Comparison of ENCODE assay signal across 8 cellular contexts in the genomic region with DNA sequence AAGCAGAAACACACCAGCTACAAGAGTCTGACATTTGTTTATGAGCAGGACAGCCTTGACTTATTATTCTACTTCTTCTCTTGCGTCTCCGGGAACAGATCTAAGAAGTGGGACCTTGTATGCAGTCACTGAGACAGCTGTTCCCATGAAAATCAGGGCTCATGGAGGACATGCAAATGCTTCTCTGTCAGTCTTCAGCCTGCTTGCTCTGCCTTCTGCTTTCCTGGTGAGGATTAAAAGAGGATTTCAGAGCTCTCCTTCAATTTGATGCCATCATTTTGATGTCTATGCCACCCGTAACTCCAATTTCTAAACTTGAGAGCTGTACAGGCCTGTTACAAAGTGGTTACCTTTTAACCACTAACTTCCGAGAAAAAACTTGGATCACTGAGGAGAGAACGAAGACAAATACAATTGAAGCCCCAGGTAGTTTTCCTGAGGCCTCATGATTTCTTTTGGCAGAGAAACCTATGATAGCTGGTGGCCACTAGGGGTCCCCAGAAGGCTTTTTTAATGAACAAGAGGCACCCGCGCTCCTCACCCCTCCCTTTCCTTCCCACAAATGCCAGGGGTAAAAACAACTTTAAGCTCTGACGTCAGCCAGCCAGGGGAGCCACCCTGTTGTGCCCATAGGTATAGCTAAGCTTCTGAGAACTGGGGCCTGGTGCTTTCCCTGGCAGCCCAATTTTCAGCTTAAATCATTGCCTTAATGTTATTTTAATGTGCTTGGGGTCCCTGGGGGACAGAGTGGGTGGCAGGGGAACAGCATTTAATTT.
A peak's percentile ranks its signal among the peaks of the same experiment; 100 is the strongest.
DNase-seq lines count a peak whose midpoint lies in the region; ATAC-seq and TF ChIP-seq lines count a peak whose summit lies in the region.

No MANE protein-coding gene starts in this region.

- TF ChIP-seq RAD21 in IMR-90 (IDR thresholded peaks at IDR 0.05; ENCODE audit: low read length), result peak; percentile 76

- CTCF ChIA-PET in IMR-90 (lab: Yijun Ruan, JAX), result interaction anchor here (0.5 to 1.4 kb wide), 19 partner anchors 10 to 1778 kb away, joined by 3 to 12 read pairs (median 3); no protein-coding TSS in a partner anchor

- 0 out of 2 replicates have a peak overlapping the region, but pooled peaks have one; percentile 6 for H2BK120ac ChIP-seq in IMR-90 (ENCODE audit: low read depth, low read length)

- DNase-seq in DMS153 treated with DMSO at 0.1 percent for 48 hours (lab: John Stamatoyannopoulos, UW; ENCODE audit: unreplicated experiment) (peak; percentile 75), IMR-90 (peak; percentile 82), activated T-cell treated with anti-CD3 and anti-CD28 coated beads for 48 hours (ENCODE audit: low read depth) (peak; percentile 69), esophagus squamous epithelium (lab: John Stamatoyannopoulos, UW) (peak; percentile 5), natural killer cell (peak; percentile 64)

- H2AFZ ChIP-seq in IMR-90 (replicated peaks; ENCODE audit: low read length, poor library complexity) (peak overlapping the region; percentile 71), OCI-LY3 (ENCODE audit: low read depth, low read length) (peak overlapping the region; percentile 73; the same call in 1 of the 2 replicates)

- H3K27me3 Mint-ChIP-seq in natural killer cell (ENCODE audit: low read depth in 2 of 2), result peaks cover 0 to 8% of the 10 kb centered on the region in 2 donors
- no peaks in the 10 kb centered on the region for H3K27me3 Mint-ChIP-seq in stimulated activated memory B cell treated with anti-CD40 and anti-IgM and Interleukin-4, amounts not matched to agents 10 μg/mL and 1 μg/mL and 100 μg/mL, for 72 hours

- peak overlapping the region; percentile 41 to 48; a peak in 3 of 4 replicates for H4K8ac ChIP-seq in IMR-90 (ENCODE audit: low read depth in 2 of 2, low read length in 2 of 2)

- H3K18ac ChIP-seq in IMR-90 (ENCODE audit: low read depth, low read length), result peak overlapping the region; percentile 45

- no peak for TF ChIP-seq POLR2A in IMR-90 (IDR thresholded peaks at IDR 0.05; ENCODE audit: low read depth, low read length)
- no peak for TF ChIP-seq POLR2A in esophagus squamous epithelium (IDR thresholded peaks at IDR 0.05)

- TF ChIP-seq CTCF in IMR-90 (conservative IDR thresholded peaks at IDR 0.05; ENCODE audit: low read depth, low read length) (peak; percentile 78), OCI-LY3 (IDR thresholded peaks at IDR 0.05; ENCODE audit: low read depth, low read length) (peak; percentile 84), esophagus squamous epithelium (IDR thresholded peaks at IDR 0.05) (peak; percentile 72 to 84 (median 76)), natural killer cell (IDR thresholded peaks at IDR 0.05) (peak; percentile 88)

- no peak overlapping the region for H3K23ac ChIP-seq in IMR-90 (ENCODE audit: low read depth, low read length)

- no peak overlapping the region for H3K4ac ChIP-seq in IMR-90 (ENCODE audit: low read depth, low read length)

- intact Hi-C loops in IMR-90 (cut with micrococcal nuclease) (loop anchor here (1.0 to 10.0 kb wide), 2 partner anchors 1254 to 1642 kb away; a partner anchor contains a TSS), esophagus squamous epithelium (cut with DNase I) (no loop called here), natural killer cell (cut with micrococcal nuclease) (loop anchor here (1.0 to 10.0 kb wide), 3 partner anchors 528 to 1637 kb away; a partner anchor contains a TSS)

- H3K56ac ChIP-seq in IMR-90 (ENCODE audit: extremely low read depth, insufficient read depth, low read length), result no peak overlapping the region

- ATAC-seq in GM21717 (IDR thresholded peaks at IDR 0.05; ENCODE audit: unreplicated experiment) (peak; percentile 86), IMR-90 (ENCODE audit: low read depth) (peak; percentile 87), natural killer cell (peak; percentile 97 to 98 (median 97))
- peak; percentile 99 for ATAC-seq in stimulated activated memory B cell treated with anti-CD40 and anti-IgM and Interleukin-4, amounts not matched to agents 10 μg/mL and 1 μg/mL and 100 μg/mL, for 72 hours

- H2BK15ac ChIP-seq in IMR-90 (ENCODE audit: low read depth, low read length), result no peak overlapping the region

- no peaks in the 10 kb centered on the region for H3K9me1 ChIP-seq in IMR-90 (ENCODE audit: insufficient read depth, low read length)

- H3K9me3 ChIP-seq in IMR-90 (ENCODE audit: control insufficient read depth, insufficient read depth, low read length) (no peaks in the 10 kb centered on the region), OCI-LY3 (ENCODE audit: insufficient read depth, low read length) (no peaks in the 10 kb centered on the region), esophagus squamous epithelium (no peaks in the 10 kb centered on the region)

- H3K36me3 Mint-ChIP-seq in natural killer cell, result no peaks in the 10 kb centered on the region
- H3K36me3 Mint-ChIP-seq in stimulated activated memory B cell treated with anti-CD40 and anti-IgM and Interleukin-4, amounts not matched to agents 10 μg/mL and 1 μg/mL and 100 μg/mL, for 72 hours, result no peaks in the 10 kb centered on the region

- WGBS in IMR-90 (ENCODE audit: extremely low coverage in 2 of 2, insufficient read length in 1 of 2), 2 experiments, result 71% methylated on average over 1 of the region's 8 CpGs; no CpG with 5 or more reads in 1 of the 2 experiments
- 27 to 41% methylated on average over 5 to 8 of the region's 8 CpGs for WGBS in esophagus squamous epithelium, 2 donors

- H3K9ac ChIP-seq in IMR-90 (ENCODE audit: low read depth, low read length) (no peak overlapping the region), OCI-LY3 (ENCODE audit: low read length) (no peak overlapping the region)

- H3K4me1 ChIP-seq in IMR-90 (ENCODE audit: control insufficient read depth, insufficient read depth, low read length), result peaks cover 3% of the 10 kb centered on the region
- H3K4me1 ChIP-seq in OCI-LY3 (ENCODE audit: low read length), result peaks cover 40% of the 10 kb centered on the region
- H3K4me1 ChIP-seq in esophagus squamous epithelium, result peaks cover 0 to 17% (median 12%) of the 10 kb centered on the region in 3 donors

- in situ Hi-C loops in IMR-90 (cut with MboI; ENCODE audit: low sequenced_read_pairs), result no loop called here

- peak overlapping the region; percentile 4; the same call in 1 of the 2 replicates for H4K91ac ChIP-seq in IMR-90 (ENCODE audit: insufficient read depth, low read depth, low read length)

- no peak overlapping the region for H2AK5ac ChIP-seq in IMR-90 (ENCODE audit: low read depth, low read length)

- no peak overlapping the region for H3K27ac ChIP-seq in IMR-90 (ENCODE audit: insufficient read depth, low read length)
- no peak overlapping the region for H3K27ac ChIP-seq in OCI-LY3 (ENCODE audit: low read length)
- H3K27ac ChIP-seq in esophagus squamous epithelium, result peak overlapping the region in 2 of 4 donors; percentile 43 to 54

- H4K20me1 ChIP-seq in IMR-90 (ENCODE audit: insufficient read depth, low read length), result no peaks in the 10 kb centered on the region
- no peaks in the 10 kb centered on the region for H4K20me1 ChIP-seq in OCI-LY3 (ENCODE audit: insufficient read depth, low read length)

- H4K5ac ChIP-seq in IMR-90 (ENCODE audit: low read depth, low read length), result no peak overlapping the region; the same call in 1 of the 2 replicates

- H3K4me3 Mint-ChIP-seq in natural killer cell, result no peak overlapping the region
- no peak overlapping the region for H3K4me3 Mint-ChIP-seq in stimulated activated memory B cell treated with anti-CD40 and anti-IgM and Interleukin-4, amounts not matched to agents 10 μg/mL and 1 μg/mL and 100 μg/mL, for 72 hours

- H3K27ac Mint-ChIP-seq in natural killer cell, result peak overlapping the region; percentile 64 to 89
- peak overlapping the region; percentile 35 for H3K27ac Mint-ChIP-seq in stimulated activated memory B cell treated with anti-CD40 and anti-IgM and Interleukin-4, amounts not matched to agents 10 μg/mL and 1 μg/mL and 100 μg/mL, for 72 hours

- no peaks in the 10 kb centered on the region for H3K79me2 ChIP-seq in OCI-LY3 (ENCODE audit: low read length)

- no peak overlapping the region for H2AK9ac ChIP-seq in IMR-90 (replicated peaks; ENCODE audit: low read depth, low read length, poor library complexity)

- H3K9me3 Mint-ChIP-seq in natural killer cell, result no peaks in the 10 kb centered on the region
- no peaks in the 10 kb centered on the region for H3K9me3 Mint-ChIP-seq in stimulated activated memory B cell treated with anti-CD40 and anti-IgM and Interleukin-4, amounts not matched to agents 10 μg/mL and 1 μg/mL and 100 μg/mL, for 72 hours

- peaks cover 18 to 26% of the 10 kb centered on the region in 2 donors for H3K4me1 Mint-ChIP-seq in natural killer cell
- peaks cover 33% of the 10 kb centered on the region for H3K4me1 Mint-ChIP-seq in stimulated activated memory B cell treated with anti-CD40 and anti-IgM and Interleukin-4, amounts not matched to agents 10 μg/mL and 1 μg/mL and 100 μg/mL, for 72 hours

- POLR2A ChIA-PET in IMR-90 (lab: Charles Lee; ENCODE audit: unreplicated experiment), result no interaction called here

- dilution Hi-C loops in IMR-90 (cut with HindIII; ENCODE audit: low sequenced_read_pairs, unreplicated experiment), result no loop called here

- no peak overlapping the region; the same call in 1 of the 2 replicates for H2BK20ac ChIP-seq in IMR-90 (ENCODE audit: low read depth, low read length)

- H3K4me2 ChIP-seq in IMR-90 (ENCODE audit: low read depth, low read length), result peak overlapping the region; percentile 29; the same call in 1 of the 2 replicates
- peak overlapping the region; percentile 25 for H3K4me2 ChIP-seq in OCI-LY3 (ENCODE audit: low read length)

- H2BK5ac ChIP-seq in IMR-90 (ENCODE audit: low read depth, low read length, poor library complexity, severe bottlenecking), result no peak overlapping the region

- H3K36me3 ChIP-seq in IMR-90 (ENCODE audit: control insufficient read depth, insufficient read depth, low read length) (no peaks in the 10 kb centered on the region), OCI-LY3 (replicated peaks; ENCODE audit: low read depth, low read length) (no peaks in the 10 kb centered on the region), esophagus squamous epithelium (no peaks in the 10 kb centered on the region)

- no TSS peak for BruUV-seq in IMR-90 (replicated peaks; lab: Mats Ljungman, UMichigan)

- H3K4me3 ChIP-seq in IMR-90 (ENCODE audit: insufficient read depth, low read depth, low read length) (no peak overlapping the region), OCI-LY3 (ENCODE audit: low read length) (no peak overlapping the region), esophagus squamous epithelium (no peak overlapping the region)

- H3K27me3 ChIP-seq in IMR-90 (ENCODE audit: control insufficient read depth, insufficient read depth, low read length) (no peaks in the 10 kb centered on the region), OCI-LY3 (ENCODE audit: low read depth, low read length) (no peaks in the 10 kb centered on the region), esophagus squamous epithelium (no peaks in the 10 kb centered on the region)

- H3K14ac ChIP-seq in IMR-90 (replicated peaks; ENCODE audit: low read depth, low read length), result no peak overlapping the region

- no peaks in the 10 kb centered on the region for H3K79me1 ChIP-seq in IMR-90 (ENCODE audit: low read depth in 1 of 2, low read length in 2 of 2)

TF ChIP-seq in IMR-90, 13 proteins besides CTCF, POLR2A, EP300 and RAD21:
- peak; percentile 60 for TF ChIP-seq SMC3 (IDR thresholded peaks at IDR 0.05; ENCODE audit: low read depth, low read length)
- peak; percentile 84; the same call in 1 of the 2 replicates for TF ChIP-seq MAZ (IDR thresholded peaks at IDR 0.05; ENCODE audit: borderline replicate concordance, low read depth, low read length)
- no peak for TF ChIP-seq BHLHE40 (IDR thresholded peaks at IDR 0.05; ENCODE audit: low read depth, low read length)

Comparison
In these comparisons a context has a peak if more than half of its experiments do, and no peak if none do; other contexts are left out.
1. DNase-seq: peak in every context shown above with its lines; median percentile 82 in IMR-90; 75 in DMS153 treated with DMSO at 0.1 percent for 48 hours; 69 in activated T-cell treated with anti-CD3 and anti-CD28 coated beads for 48 hours; 64 in natural killer cell; 5 in esophagus squamous epithelium.